Comparison of ENCODE assay signal across 24 cellular contexts in genomic region chr6:39074486-39074885, GRCh38. TPM values are rescaled to one million over a fixed set of nuclear protein-coding genes. Genes with fewer than 3 reads are reported as not detected.
A peak's percentile ranks its signal among the peaks of the same experiment; 100 is the strongest.
DNase-seq lines count a peak whose midpoint lies in the region; ATAC-seq and TF ChIP-seq lines count a peak whose summit lies in the region.
"Had no signal": no experiment of that assay in that cellular context is flagged by ENCODE, and none has a peak within 500 bp of the region (broad histone marks: within the 10 kb centered on the region; RNA-seq: fewer than 3 reads in every experiment).

No MANE protein-coding gene starts in this region.

- ATAC-seq in heart right ventricle (no peak), mucosa of descending colon (no peak)
- ATAC-seq: GM12878, HCT116 had no signal

- no peaks in the 10 kb centered on the region for H3K36me3 ChIP-seq in heart right ventricle
- H3K36me3 ChIP-seq in mucosa of descending colon (ENCODE audit: low read depth): no peaks in the 10 kb centered on the region
- H3K36me3 ChIP-seq: BE2C had no signal

- no peak overlapping the region for H3K4me3 ChIP-seq in heart right ventricle
- no peak overlapping the region for H3K4me3 ChIP-seq in coronary artery
- no peak overlapping the region for H3K4me3 ChIP-seq in mucosa of descending colon
- H3K4me3 ChIP-seq in foreskin fibroblast (ENCODE audit: low read depth in 1 of 2, low read length in 2 of 2): no peak overlapping the region
- H3K4me3 ChIP-seq: GM12878 had no signal

- peaks cover 0 to 11% (median 0%) of the 10 kb centered on the region in 7 donors for H3K27me3 ChIP-seq in heart right ventricle
- H3K27me3 ChIP-seq: BE2C had no signal

- H3K36me3 Mint-ChIP-seq in neural crest cell (ENCODE audit: low read depth): no peaks in the 10 kb centered on the region
- H3K36me3 Mint-ChIP-seq: CD4-positive, alpha-beta memory T cell had no signal

- no peak overlapping the region for H3K27ac ChIP-seq in heart right ventricle
- H3K27ac ChIP-seq in coronary artery: no peak overlapping the region

- DNase-seq in cardiac septum (ENCODE audit: low spot score): peak; percentile 44
- DNase-seq in heart right ventricle: no peak
- peak; percentile 60 for DNase-seq in coronary artery (ENCODE audit: low spot score)
- DNase-seq in neural crest cell (ENCODE audit: low read depth, low spot score): no peak
- no peak for DNase-seq in NCI-H1930 (lab: John Stamatoyannopoulos, UW)
- DNase-seq in mucosa of descending colon: no peak
- no peak for DNase-seq in foreskin fibroblast
- DNase-seq in RKO (ENCODE audit: low spot score): no peak
- DNase-seq: BE2C; CD4-positive, alpha-beta memory T cell; DMS153; GDM1; MM.1S; NCI-H1092; NCI-H1436 treated with DMSO at 0.1 percent for 48 hours; NCI-H2029 treated with DMSO at 0.1 percent for 48 hours; NCI-H2171; NCI-H446 treated with DMSO at 0.1 percent for 48 hours; NCI-H69; Right ventricle myocardium superior had no signal

- no peak overlapping the region for H3K4me3 Mint-ChIP-seq in neural crest cell
- H3K4me3 Mint-ChIP-seq: CD4-positive, alpha-beta memory T cell had no signal

- H3K9me3 Mint-ChIP-seq in neural crest cell: peaks cover 5% of the 10 kb centered on the region
- H3K9me3 Mint-ChIP-seq: CD4-positive, alpha-beta memory T cell had no signal

- peaks cover 13% of the 10 kb centered on the region for H3K4me1 Mint-ChIP-seq in neural crest cell
- H3K4me1 Mint-ChIP-seq: CD4-positive, alpha-beta memory T cell had no signal

- peak overlapping the region; percentile 45 for H3K27ac Mint-ChIP-seq in neural crest cell (ENCODE audit: unreplicated experiment)
- H3K27ac Mint-ChIP-seq: CD4-positive, alpha-beta memory T cell had no signal

- no peaks in the 10 kb centered on the region for H3K4me1 ChIP-seq in heart right ventricle
- no peaks in the 10 kb centered on the region for H3K4me1 ChIP-seq in mucosa of descending colon (ENCODE audit: low read depth)
- H3K4me1 ChIP-seq: BE2C had no signal

- peaks cover 4% of the 10 kb centered on the region for H3K27me3 Mint-ChIP-seq in neural crest cell (ENCODE audit: low read depth)

- intact Hi-C loops in cardiac septum (cut with DNase I) (no loop called here), heart right ventricle (cut with DNase I) (no loop called here), mucosa of descending colon (cut with DNase I, micrococcal nuclease) (no loop called here)

- 83 to 89% methylated on average over 9 of the region's 9 CpGs for WGBS in heart right ventricle, 2 donors

- TF ChIP-seq CTCF in heart right ventricle (IDR thresholded peaks at IDR 0.05) (no peak), coronary artery (IDR thresholded peaks at IDR 0.05) (no peak), neural crest cell (conservative IDR thresholded peaks at IDR 0.05) (no peak), mucosa of descending colon (IDR thresholded peaks at IDR 0.05) (no peak), foreskin fibroblast (IDR thresholded peaks at IDR 0.05; ENCODE audit: low read depth, low read length) (no peak)

- H3K9me3 ChIP-seq in heart right ventricle: no peaks in the 10 kb centered on the region
- H3K9me3 ChIP-seq in mucosa of descending colon: no peaks in the 10 kb centered on the region
- H3K9me3 ChIP-seq: BE2C had no signal

RNA-seq across cellular contexts. Expression of gene GLP1R, which starts 25.9 kb away (rescaled TPM):
- total RNA-seq in cardiac septum (0.08 TPM), heart right ventricle (1 to 10 TPM in 8 of 10 donors, under 1 TPM in 2; 0.58 to 5.9 (median 2.0) TPM), neural crest cell (0.65 and 0.89 TPM in 2 replicates), mucosa of descending colon (under 1 TPM in 2 of 3 donors, not detected in 1; 0.09 to 0.14 TPM)
- 1 to 10 TPM in 1 of 2 donors, under 1 TPM in 1; 0.39 to 1.1 TPM for polyA plus RNA-seq in heart right ventricle
- total RNA-seq: CD4-positive, alpha-beta memory T cell; Daoy; GM12878; LHCN-M2 had no signal
- polyA plus RNA-seq: CD4-positive, alpha-beta memory T cell had no signal

RNA-seq across cellular contexts. Expression of gene SAYSD1, which starts 40.5 kb away (rescaled TPM):
- total RNA-seq in cardiac septum (6.7 TPM), heart right ventricle (10 to 100 TPM in 1 of 10 donors, 1 to 10 TPM in 9; 6.4 to 10.4 (median 8.9) TPM), neural crest cell (13.4 and 13.5 TPM in 2 replicates), mucosa of descending colon (10 to 100 TPM; 12.8 to 16.0 (median 14.7) TPM)
- polyA plus RNA-seq in heart right ventricle: 10 to 100 TPM in 1 of 2 donors, 1 to 10 TPM in 1; 7.3 to 11.5 TPM

Comparison
In these comparisons a context has a peak if more than half of its experiments do, and no peak if none do; other contexts are left out.
1. DNase-seq: peak in cardiac septum (single experiment) and coronary artery (single experiment); none in heart right ventricle (0 of 2), neural crest cell (single experiment), NCI-H1930 (0 of 2), mucosa of descending colon (0 of 3), foreskin fibroblast (0 of 2) and RKO (single experiment).